Comparison of ENCODE assay signal across 30 cellular contexts in genomic region chr15:86255247-86255646, GRCh38.
"Had no signal": no experiment of that assay in that cellular context is flagged by ENCODE, and none has a peak within 500 bp of the region (broad histone marks: within the 10 kb centered on the region; RNA-seq: fewer than 3 reads in every experiment).

No MANE protein-coding gene starts in this region.

- H3K4me3 ChIP-seq: pancreas, psoas muscle, right lobe of liver, sigmoid colon, suprapubic skin, testis, tibial artery, transverse colon, upper lobe of right lung, uterus had no signal

- H3K4me1 ChIP-seq: pancreas, psoas muscle, right lobe of liver, sigmoid colon, suprapubic skin, testis, tibial artery, transverse colon, upper lobe of right lung, uterus had no signal

- H3K36me3 Mint-ChIP-seq: naive thymus-derived CD8-positive, alpha-beta T cell; natural killer cell treated with Interleukin-12 subunit alpha and Interleukin-12 subunit beta and Interleukin-15 and Interleukin-18, amount 100 ng/mL, for 72 hours; stimulated activated effector memory CD8-positive, alpha-beta T cell treated with anti-CD3 and anti-CD28 coated beads, Interleukin-12 subunit alpha, Interleukin-12 subunit beta, amount 100 ng/mL, for 72 hours; stimulated activated naive B cell treated with anti-CD40 and anti-IgM and Interleukin-4, amounts not matched to agents 10 μg/mL and 1 μg/mL and 100 μg/mL, for 72 hours; type B pancreatic cell had no signal

- H3K4me3 Mint-ChIP-seq: naive thymus-derived CD8-positive, alpha-beta T cell; natural killer cell treated with Interleukin-12 subunit alpha and Interleukin-12 subunit beta and Interleukin-15 and Interleukin-18, amount 100 ng/mL, for 72 hours; nephron progenitor cell; neural crest cell; stimulated activated effector memory CD8-positive, alpha-beta T cell treated with anti-CD3 and anti-CD28 coated beads, Interleukin-12 subunit alpha, Interleukin-12 subunit beta, amount 100 ng/mL, for 72 hours; stimulated activated naive B cell treated with anti-CD40 and anti-IgM and Interleukin-4, amounts not matched to agents 10 μg/mL and 1 μg/mL and 100 μg/mL, for 72 hours; stimulated activated naive CD8-positive, alpha-beta T cell treated with anti-CD3 and anti-CD28 coated beads, Interleukin-15, amount 100 ng/mL, for 72 hours; type B pancreatic cell had no signal

- FAIRE-seq: pancreas, small intestine had no signal

- ATAC-seq: naive thymus-derived CD8-positive, alpha-beta T cell; natural killer cell treated with Interleukin-12 subunit alpha and Interleukin-12 subunit beta and Interleukin-15 and Interleukin-18, amount 100 ng/mL, for 72 hours; pancreas; psoas muscle; right cardiac atrium; right lobe of liver; stimulated activated effector memory CD8-positive, alpha-beta T cell treated with anti-CD3 and anti-CD28 coated beads, Interleukin-12 subunit alpha, Interleukin-12 subunit beta, amount 100 ng/mL, for 72 hours; stimulated activated naive B cell treated with anti-CD40 and anti-IgM and Interleukin-4, amounts not matched to agents 10 μg/mL and 1 μg/mL and 100 μg/mL, for 72 hours; stimulated activated naive CD8-positive, alpha-beta T cell treated with anti-CD3 and anti-CD28 coated beads, Interleukin-15, amount 100 ng/mL, for 72 hours; upper lobe of right lung had no signal

- H3K27me3 Mint-ChIP-seq: stimulated activated naive B cell treated with anti-CD40 and anti-IgM and Interleukin-4, amounts not matched to agents 10 μg/mL and 1 μg/mL and 100 μg/mL, for 72 hours had no signal

- DNase-seq: naive thymus-derived CD8-positive, alpha-beta T cell; nephron progenitor cell; nucleus accumbens; pancreas; posterior cingulate gyrus; psoas muscle; right cardiac atrium; right lobe of liver; sigmoid colon; small intestine; stimulated activated CD4-positive, alpha-beta T cell treated with anti-CD3 and anti-CD28 coated beads, Interleukin-15, amount 100 ng/mL, for 24 hours; stimulated activated CD4-positive, alpha-beta T cell treated with anti-CD3 and anti-CD28 coated beads, Interleukin-2, amount 100 ng/mL, for 24 hours; stimulated activated CD4-positive, alpha-beta T cell treated with anti-CD3 and anti-CD28 coated beads, Interleukin-2, amount 100 ng/mL, for 48 hours; stimulated activated CD4-positive, alpha-beta T cell treated with anti-CD3 and anti-CD28 coated beads, Interleukin-4, amount 100 ng/mL, for 24 hours; stimulated activated naive B cell treated with anti-CD40 and anti-IgM and Interleukin-4, amounts not matched to agents 10 μg/mL and 1 μg/mL and 100 μg/mL, for 72 hours; stimulated activated naive CD4-positive, alpha-beta T cell treated with Interleukin-2 at 50 U/mL for 16 hours; stimulated activated naive CD8-positive, alpha-beta T cell treated with anti-CD3 and anti-CD28 coated beads, Interleukin-15, amount 100 ng/mL, for 72 hours; substantia nigra; testis; tibial artery; transverse colon; upper lobe of right lung; uterus had no signal

- H3K4me1 Mint-ChIP-seq: naive thymus-derived CD8-positive, alpha-beta T cell; stimulated activated effector memory CD8-positive, alpha-beta T cell treated with anti-CD3 and anti-CD28 coated beads, Interleukin-12 subunit alpha, Interleukin-12 subunit beta, amount 100 ng/mL, for 72 hours; stimulated activated naive B cell treated with anti-CD40 and anti-IgM and Interleukin-4, amounts not matched to agents 10 μg/mL and 1 μg/mL and 100 μg/mL, for 72 hours; stimulated activated naive CD8-positive, alpha-beta T cell treated with anti-CD3 and anti-CD28 coated beads, Interleukin-15, amount 100 ng/mL, for 72 hours had no signal

- H3K27me3 ChIP-seq: neutrophil, pancreas, right lobe of liver, sigmoid colon, suprapubic skin, testis, tibial artery, transverse colon, upper lobe of right lung, uterus had no signal

- H3K9me3 Mint-ChIP-seq: naive thymus-derived CD8-positive, alpha-beta T cell; natural killer cell treated with Interleukin-12 subunit alpha and Interleukin-12 subunit beta and Interleukin-15 and Interleukin-18, amount 100 ng/mL, for 72 hours; nephron progenitor cell; neural crest cell; stimulated activated effector memory CD8-positive, alpha-beta T cell treated with anti-CD3 and anti-CD28 coated beads, Interleukin-12 subunit alpha, Interleukin-12 subunit beta, amount 100 ng/mL, for 72 hours; stimulated activated naive CD8-positive, alpha-beta T cell treated with anti-CD3 and anti-CD28 coated beads, Interleukin-15, amount 100 ng/mL, for 72 hours; type B pancreatic cell had no signal

- H3K27ac Mint-ChIP-seq: naive thymus-derived CD8-positive, alpha-beta T cell; natural killer cell treated with Interleukin-12 subunit alpha and Interleukin-12 subunit beta and Interleukin-15 and Interleukin-18, amount 100 ng/mL, for 72 hours; nephron progenitor cell; progenitor cell of endocrine pancreas; stimulated activated effector memory CD8-positive, alpha-beta T cell treated with anti-CD3 and anti-CD28 coated beads, Interleukin-12 subunit alpha, Interleukin-12 subunit beta, amount 100 ng/mL, for 72 hours; stimulated activated naive B cell treated with anti-CD40 and anti-IgM and Interleukin-4, amounts not matched to agents 10 μg/mL and 1 μg/mL and 100 μg/mL, for 72 hours; stimulated activated naive CD8-positive, alpha-beta T cell treated with anti-CD3 and anti-CD28 coated beads, Interleukin-15, amount 100 ng/mL, for 72 hours; type B pancreatic cell had no signal

- H3K36me3 ChIP-seq: neutrophil, pancreas, right lobe of liver, sigmoid colon, suprapubic skin, tibial artery, transverse colon, upper lobe of right lung, uterus had no signal

- H3K27ac ChIP-seq: neutrophil, pancreas, psoas muscle, right lobe of liver, sigmoid colon, suprapubic skin, testis, tibial artery, transverse colon, upper lobe of right lung, uterus had no signal

- H3K9me3 ChIP-seq: neutrophil, pancreas, psoas muscle, right lobe of liver, sigmoid colon, suprapubic skin, testis, tibial artery, transverse colon, upper lobe of right lung, uterus had no signal
